2 cellular contexts compared by ENCODE assay signal in genomic region chr4:156442961-156443360, GRCh38.
TF ChIP-seq lines count a peak whose summit lies in the region.

No MANE protein-coding gene starts in this region.

TF ChIP-seq in GM23338, 12 proteins besides CTCF, POLR2A, EP300 and RAD21 (continued from another document):
- TF ChIP-seq ZNF331 (CRISPR knock-in tag; IDR thresholded peaks at IDR 0.05; ENCODE audit: low read depth): no peak
- TF ChIP-seq, protein P1, sequence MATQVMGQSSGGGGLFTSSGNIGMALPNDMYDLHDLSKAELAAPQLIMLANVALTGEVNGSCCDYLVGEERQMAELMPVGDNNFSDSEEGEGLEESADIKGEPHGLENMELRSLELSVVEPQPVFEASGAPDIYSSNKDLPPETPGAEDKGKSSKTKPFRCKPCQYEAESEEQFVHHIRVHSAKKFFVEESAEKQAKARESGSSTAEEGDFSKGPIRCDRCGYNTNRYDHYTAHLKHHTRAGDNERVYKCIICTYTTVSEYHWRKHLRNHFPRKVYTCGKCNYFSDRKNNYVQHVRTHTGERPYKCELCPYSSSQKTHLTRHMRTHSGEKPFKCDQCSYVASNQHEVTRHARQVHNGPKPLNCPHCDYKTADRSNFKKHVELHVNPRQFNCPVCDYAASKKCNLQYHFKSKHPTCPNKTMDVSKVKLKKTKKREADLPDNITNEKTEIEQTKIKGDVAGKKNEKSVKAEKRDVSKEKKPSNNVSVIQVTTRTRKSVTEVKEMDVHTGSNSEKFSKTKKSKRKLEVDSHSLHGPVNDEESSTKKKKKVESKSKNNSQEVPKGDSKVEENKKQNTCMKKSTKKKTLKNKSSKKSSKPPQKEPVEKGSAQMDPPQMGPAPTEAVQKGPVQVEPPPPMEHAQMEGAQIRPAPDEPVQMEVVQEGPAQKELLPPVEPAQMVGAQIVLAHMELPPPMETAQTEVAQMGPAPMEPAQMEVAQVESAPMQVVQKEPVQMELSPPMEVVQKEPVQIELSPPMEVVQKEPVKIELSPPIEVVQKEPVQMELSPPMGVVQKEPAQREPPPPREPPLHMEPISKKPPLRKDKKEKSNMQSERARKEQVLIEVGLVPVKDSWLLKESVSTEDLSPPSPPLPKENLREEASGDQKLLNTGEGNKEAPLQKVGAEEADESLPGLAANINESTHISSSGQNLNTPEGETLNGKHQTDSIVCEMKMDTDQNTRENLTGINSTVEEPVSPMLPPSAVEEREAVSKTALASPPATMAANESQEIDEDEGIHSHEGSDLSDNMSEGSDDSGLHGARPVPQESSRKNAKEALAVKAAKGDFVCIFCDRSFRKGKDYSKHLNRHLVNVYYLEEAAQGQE (IDR thresholded peaks at IDR 0.05; ENCODE audit: unreplicated experiment): no peak
- no peak for TF ChIP-seq EZH2phosphoT487 (IDR thresholded peaks at IDR 0.05; ENCODE audit: unreplicated experiment)
- TF ChIP-seq JUNB (IDR thresholded peaks at IDR 0.05; ENCODE audit: unreplicated experiment): no peak
- TF ChIP-seq CREB1 (CRISPR knock-in tag; IDR thresholded peaks at IDR 0.05; ENCODE audit: low read depth): no peak
- TF ChIP-seq POLR2AphosphoS5 (IDR thresholded peaks at IDR 0.05; ENCODE audit: low read depth): no peak
- TF ChIP-seq NANOG (IDR thresholded peaks at IDR 0.05; ENCODE audit: borderline replicate concordance): no peak
- no peak for TF ChIP-seq ZNF114 (CRISPR knock-in tag; IDR thresholded peaks at IDR 0.05)
- TF ChIP-seq, protein P2, sequence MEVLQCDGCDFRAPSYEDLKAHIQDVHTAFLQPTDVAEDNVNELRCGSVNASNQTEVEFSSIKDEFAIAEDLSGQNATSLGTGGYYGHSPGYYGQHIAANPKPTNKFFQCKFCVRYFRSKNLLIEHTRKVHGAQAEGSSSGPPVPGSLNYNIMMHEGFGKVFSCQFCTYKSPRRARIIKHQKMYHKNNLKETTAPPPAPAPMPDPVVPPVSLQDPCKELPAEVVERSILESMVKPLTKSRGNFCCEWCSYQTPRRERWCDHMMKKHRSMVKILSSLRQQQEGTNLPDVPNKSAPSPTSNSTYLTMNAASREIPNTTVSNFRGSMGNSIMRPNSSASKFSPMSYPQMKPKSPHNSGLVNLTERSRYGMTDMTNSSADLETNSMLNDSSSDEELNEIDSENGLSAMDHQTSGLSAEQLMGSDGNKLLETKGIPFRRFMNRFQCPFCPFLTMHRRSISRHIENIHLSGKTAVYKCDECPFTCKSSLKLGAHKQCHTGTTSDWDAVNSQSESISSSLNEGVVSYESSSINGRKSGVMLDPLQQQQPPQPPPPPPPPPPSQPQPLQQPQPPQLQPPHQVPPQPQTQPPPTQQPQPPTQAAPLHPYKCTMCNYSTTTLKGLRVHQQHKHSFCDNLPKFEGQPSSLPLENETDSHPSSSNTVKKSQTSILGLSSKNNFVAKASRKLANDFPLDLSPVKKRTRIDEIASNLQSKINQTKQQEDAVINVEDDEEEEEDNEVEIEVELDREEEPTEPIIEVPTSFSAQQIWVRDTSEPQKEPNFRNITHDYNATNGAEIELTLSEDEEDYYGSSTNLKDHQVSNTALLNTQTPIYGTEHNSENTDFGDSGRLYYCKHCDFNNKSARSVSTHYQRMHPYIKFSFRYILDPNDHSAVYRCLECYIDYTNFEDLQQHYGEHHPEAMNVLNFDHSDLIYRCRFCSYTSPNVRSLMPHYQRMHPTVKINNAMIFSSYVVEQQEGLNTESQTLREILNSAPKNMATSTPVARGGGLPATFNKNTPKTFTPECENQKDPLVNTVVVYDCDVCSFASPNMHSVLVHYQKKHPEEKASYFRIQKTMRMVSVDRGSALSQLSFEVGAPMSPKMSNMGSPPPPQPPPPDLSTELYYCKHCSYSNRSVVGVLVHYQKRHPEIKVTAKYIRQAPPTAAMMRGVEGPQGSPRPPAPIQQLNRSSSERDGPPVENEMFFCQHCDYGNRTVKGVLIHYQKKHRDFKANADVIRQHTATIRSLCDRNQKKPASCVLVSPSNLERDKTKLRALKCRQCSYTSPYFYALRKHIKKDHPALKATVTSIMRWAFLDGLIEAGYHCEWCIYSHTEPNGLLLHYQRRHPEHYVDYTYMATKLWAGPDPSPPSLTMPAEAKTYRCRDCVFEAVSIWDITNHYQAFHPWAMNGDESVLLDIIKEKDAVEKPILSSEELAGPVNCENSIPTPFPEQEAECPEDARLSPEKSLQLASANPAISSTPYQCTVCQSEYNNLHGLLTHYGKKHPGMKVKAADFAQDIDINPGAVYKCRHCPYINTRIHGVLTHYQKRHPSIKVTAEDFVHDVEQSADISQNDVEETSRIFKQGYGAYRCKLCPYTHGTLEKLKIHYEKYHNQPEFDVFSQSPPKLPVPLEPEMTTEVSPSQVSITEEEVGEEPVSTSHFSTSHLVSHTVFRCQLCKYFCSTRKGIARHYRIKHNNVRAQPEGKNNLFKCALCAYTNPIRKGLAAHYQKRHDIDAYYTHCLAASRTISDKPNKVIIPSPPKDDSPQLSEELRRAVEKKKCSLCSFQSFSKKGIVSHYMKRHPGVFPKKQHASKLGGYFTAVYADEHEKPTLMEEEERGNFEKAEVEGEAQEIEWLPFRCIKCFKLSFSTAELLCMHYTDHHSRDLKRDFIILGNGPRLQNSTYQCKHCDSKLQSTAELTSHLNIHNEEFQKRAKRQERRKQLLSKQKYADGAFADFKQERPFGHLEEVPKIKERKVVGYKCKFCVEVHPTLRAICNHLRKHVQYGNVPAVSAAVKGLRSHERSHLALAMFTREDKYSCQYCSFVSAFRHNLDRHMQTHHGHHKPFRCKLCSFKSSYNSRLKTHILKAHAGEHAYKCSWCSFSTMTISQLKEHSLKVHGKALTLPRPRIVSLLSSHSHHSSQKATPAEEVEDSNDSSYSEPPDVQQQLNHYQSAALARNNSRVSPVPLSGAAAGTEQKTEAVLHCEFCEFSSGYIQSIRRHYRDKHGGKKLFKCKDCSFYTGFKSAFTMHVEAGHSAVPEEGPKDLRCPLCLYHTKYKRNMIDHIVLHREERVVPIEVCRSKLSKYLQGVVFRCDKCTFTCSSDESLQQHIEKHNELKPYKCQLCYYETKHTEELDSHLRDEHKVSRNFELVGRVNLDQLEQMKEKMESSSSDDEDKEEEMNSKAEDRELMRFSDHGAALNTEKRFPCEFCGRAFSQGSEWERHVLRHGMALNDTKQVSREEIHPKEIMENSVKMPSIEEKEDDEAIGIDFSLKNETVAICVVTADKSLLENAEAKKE (CRISPR knock-in tag; IDR thresholded peaks at IDR 0.05): no peak
- no peak for TF ChIP-seq STAT1 (IDR thresholded peaks at IDR 0.05; ENCODE audit: unreplicated experiment)
- TF ChIP-seq ETS1 (IDR thresholded peaks at IDR 0.05): no peak

TF ChIP-seq in H1, 55 proteins besides CTCF, POLR2A, EP300 and RAD21 (continued from another document):
- TF ChIP-seq CBX5 (IDR thresholded peaks at IDR 0.05; ENCODE audit: low read depth, low read length) (no peak), CEBPB (IDR thresholded peaks at IDR 0.05; ENCODE audit: low read depth, low read length) (peak; percentile 76), SIN3A (conservative IDR thresholded peaks at IDR 0.05 in 1 of 2, IDR thresholded peaks at IDR 0.05 in 1 of 2; ENCODE audit: low read depth in 1 of 2, low read length in 2 of 2) (no peak), GABPA (IDR thresholded peaks at IDR 0.05; ENCODE audit: borderline replicate concordance, insufficient read depth, low read length) (no peak), RBBP5 (IDR thresholded peaks at IDR 0.05; ENCODE audit: borderline replicate concordance, low read depth, low read length) (no peak), SP4 (IDR thresholded peaks at IDR 0.05; ENCODE audit: low read length) (no peak), JUND (IDR thresholded peaks at IDR 0.05; ENCODE audit: low read length) (no peak), CHD1 (IDR thresholded peaks at IDR 0.05; ENCODE audit: low read depth, low read length) (no peak), KDM4A (IDR thresholded peaks at IDR 0.05; ENCODE audit: low read depth, low read length, severe bottlenecking) (no peak), TEAD4 (IDR thresholded peaks at IDR 0.05; ENCODE audit: low read depth, low read length) (0 out of 2 replicates have a peak, but pooled peaks have one; percentile 9)
- TF ChIP-seq, protein P3, sequence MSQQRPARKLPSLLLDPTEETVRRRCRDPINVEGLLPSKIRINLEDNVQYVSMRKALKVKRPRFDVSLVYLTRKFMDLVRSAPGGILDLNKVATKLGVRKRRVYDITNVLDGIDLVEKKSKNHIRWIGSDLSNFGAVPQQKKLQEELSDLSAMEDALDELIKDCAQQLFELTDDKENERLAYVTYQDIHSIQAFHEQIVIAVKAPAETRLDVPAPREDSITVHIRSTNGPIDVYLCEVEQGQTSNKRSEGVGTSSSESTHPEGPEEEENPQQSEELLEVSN (IDR thresholded peaks at IDR 0.05): no peak
TF ChIP-seq in H1: peak in this region for 2.
